In the genomic region with DNA sequence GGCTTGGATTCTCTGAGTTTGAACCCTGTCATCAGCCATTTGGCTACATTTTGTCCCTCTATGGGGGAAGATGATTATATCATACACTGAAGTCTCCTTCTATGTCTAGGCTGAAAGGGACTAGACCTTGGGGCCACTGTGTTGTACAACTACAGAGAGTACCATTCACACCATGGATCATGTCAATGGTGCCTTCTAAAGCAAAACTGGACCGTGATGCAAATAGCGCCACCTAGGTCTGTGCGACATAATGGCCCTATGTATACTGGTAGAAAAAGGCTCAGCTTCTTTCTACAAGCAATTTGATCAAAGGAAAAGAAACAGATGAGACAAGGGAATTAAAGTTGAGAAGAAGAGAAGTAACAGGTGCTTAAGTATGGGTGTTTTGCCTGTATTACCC, we compare ENCODE assay signal across 8 cellular contexts.
DNase-seq lines count a peak whose midpoint lies in the region; ATAC-seq and TF ChIP-seq lines count a peak whose summit lies in the region.

No MANE protein-coding gene starts in this region.

- no peak overlapping the region for H3K4me2 ChIP-seq in neuronal stem cell (ENCODE audit: insufficient read depth, low read length, poor library complexity, severe bottlenecking)

- no peak overlapping the region for H2AFZ ChIP-seq in neuronal stem cell (ENCODE audit: low read length)

- no peak overlapping the region for H2BK5ac ChIP-seq in neuronal stem cell (ENCODE audit: low read length)

- no peak overlapping the region for H2BK15ac ChIP-seq in neuronal stem cell (ENCODE audit: low read length)

- TF ChIP-seq POLR2A in body of pancreas (IDR thresholded peaks at IDR 0.05): no peak

- H2BK12ac ChIP-seq in neuronal stem cell (ENCODE audit: low read length): no peak overlapping the region

- H3K27me3 ChIP-seq in body of pancreas (no peaks in the 10 kb centered on the region), neuronal stem cell (ENCODE audit: control insufficient read depth in 3 of 3, insufficient read depth in 3 of 3, low read depth in 1 of 3, low read length in 3 of 3) (no peaks in the 10 kb centered on the region)

- H3K4me3 ChIP-seq in body of pancreas (no peak overlapping the region), neuronal stem cell (ENCODE audit: low read length in 2 of 2) (no peak overlapping the region)

- no peak overlapping the region for H2AK5ac ChIP-seq in neuronal stem cell (ENCODE audit: low read depth, low read length)

- no peak overlapping the region for H2BK120ac ChIP-seq in neuronal stem cell (ENCODE audit: low read depth, low read length)

- H3K4ac ChIP-seq in neuronal stem cell (ENCODE audit: low read length): no peak overlapping the region

- no peak overlapping the region for H3K14ac ChIP-seq in neuronal stem cell (ENCODE audit: low read length)

- intact Hi-C loops in body of pancreas (cut with DNase I): no loop called here

- no peak overlapping the region for H4K91ac ChIP-seq in neuronal stem cell (ENCODE audit: low read depth, low read length, poor library complexity)

- ATAC-seq in body of pancreas (no peak), HG02973 (IDR thresholded peaks at IDR 0.05; ENCODE audit: unreplicated experiment) (no peak), HG03520 (IDR thresholded peaks at IDR 0.05; ENCODE audit: unreplicated experiment) (no peak)

- H3K36me3 ChIP-seq in body of pancreas (replicated peaks in 1 of 2; ENCODE audit: insufficient read depth in 1 of 2, low read depth in 2 of 2): no peaks in the 10 kb centered on the region
- H3K36me3 ChIP-seq in neuronal stem cell (replicated peaks in 1 of 2; ENCODE audit: control insufficient read depth in 2 of 2, insufficient read depth in 2 of 2, low read length in 2 of 2): no peaks in the 10 kb centered on the region

- no peaks in the 10 kb centered on the region for H3K4me1 ChIP-seq in body of pancreas
- no peaks in the 10 kb centered on the region for H3K4me1 ChIP-seq in neuronal stem cell (ENCODE audit: control insufficient read depth in 2 of 2, insufficient read depth in 1 of 2, low read depth in 1 of 2, low read length in 2 of 2)

- H3K79me1 ChIP-seq in neuronal stem cell (ENCODE audit: low read depth, low read length): no peaks in the 10 kb centered on the region

- peak; percentile 22 for DNase-seq in ELF-1 (ENCODE audit: low read depth, low spot score)
- DNase-seq in LHCN-M2 (ENCODE audit: low read depth): peak; percentile 26
- DNase-seq in body of pancreas: peak; percentile 12 to 41 (median 19)
- DNase-seq in neuronal stem cell (ENCODE audit: low spot score): peak; percentile 17
- DNase-seq in NCI-H226: no peak
- no peak for DNase-seq in COLO668 (lab: John Stamatoyannopoulos, UW; ENCODE audit: unreplicated experiment)

- no peak overlapping the region for H3K23ac ChIP-seq in neuronal stem cell (ENCODE audit: low read depth, low read length, poor library complexity)

- no peak overlapping the region for H3K18ac ChIP-seq in neuronal stem cell (ENCODE audit: low read length)

- H3K27ac ChIP-seq in body of pancreas: no peak overlapping the region
- no peak overlapping the region for H3K27ac ChIP-seq in neuronal stem cell (replicated peaks; ENCODE audit: low read length)

- no peak overlapping the region for H4K8ac ChIP-seq in neuronal stem cell (ENCODE audit: low read depth, low read length)

- 19 to 24% methylated on average over 3 of the region's 3 CpGs for WGBS in body of pancreas, 2 donors
- no CpG with 5 or more reads among the region's 3 CpGs for WGBS in neuronal stem cell (ENCODE audit: extremely low coverage in 2 of 2, insufficient read length in 2 of 2, insufficient replicate concordance in 1 of 2), 2 donors

- peak in 5 of 7 experiments; percentile 9 to 39 (median 35) for TF ChIP-seq CTCF in body of pancreas (IDR thresholded peaks at IDR 0.05)

- H3K9ac ChIP-seq in neuronal stem cell (ENCODE audit: low read depth, low read length, poor library complexity): no peak overlapping the region

- H3K9me3 ChIP-seq in body of pancreas (no peaks in the 10 kb centered on the region), neuronal stem cell (replicated peaks in 1 of 2; ENCODE audit: control insufficient read depth in 2 of 2, insufficient read depth in 1 of 2, low read depth in 1 of 2, low read length in 2 of 2) (no peaks in the 10 kb centered on the region)

Comparison
In these comparisons a context has a peak if more than half of its experiments do, and no peak if none do; other contexts are left out.
1. DNase-seq: peak in ELF-1 (single experiment), LHCN-M2 (single experiment), body of pancreas (4 of 4) and neuronal stem cell (single experiment); none in NCI-H226 (single experiment) and COLO668 (single experiment).